8 cellular contexts compared by ENCODE assay signal in genomic region chr21:42337830-42338729, GRCh38. TPM values are rescaled to one million over a fixed set of nuclear protein-coding genes. Genes with fewer than 3 reads are reported as not detected.
DNase-seq lines count a peak whose midpoint lies in the region; ATAC-seq, FAIRE-seq and TF ChIP-seq lines count a peak whose summit lies in the region.

No MANE protein-coding gene starts in this region.

- peak; percentile 88 for FAIRE-seq in K562 (lab: Jason Lieb, UNC)

- H3K9me3 ChIP-seq in K562 (replicated peaks; ENCODE audit: control insufficient read depth, insufficient read depth, low read depth, low read length), result no peaks in the 10 kb centered on the region

- TF ChIP-seq POLR2A in K562 (conservative IDR thresholded peaks at IDR 0.05), result no peak

- no peak overlapping the region for H3K4me3 ChIP-seq in K562

- H2AFZ ChIP-seq in K562 (ENCODE audit: low read depth, low read length), result no peak overlapping the region

- TF ChIP-seq RAD21 in K562 (CRISPR knock-in tag; conservative IDR thresholded peaks at IDR 0.05 in 1 of 2, IDR thresholded peaks at IDR 0.05 in 1 of 2), result peak; percentile 61 to 77

- H3K79me2 ChIP-seq in K562 (ENCODE audit: control insufficient read depth, insufficient read depth, low read length), result no peaks in the 10 kb centered on the region

- peaks cover 3 to 37% of the 10 kb centered on the region in 2 experiments; a peak in 4 of 5 replicates for H3K27me3 ChIP-seq in K562 (ENCODE audit: control insufficient read depth in 2 of 2, insufficient read depth in 2 of 2, low read length in 2 of 2)

- no peaks in the 10 kb centered on the region for H3K36me3 ChIP-seq in K562 (ENCODE audit: control insufficient read depth, insufficient read depth, low read length)

- no peak overlapping the region for H3K4me2 ChIP-seq in K562 (ENCODE audit: insufficient read depth, low read length)

- peaks cover 0 to 7% of the 10 kb centered on the region in 2 experiments; a peak in 1 of 5 replicates for H3K4me1 ChIP-seq in K562 (replicated peaks in 1 of 2; ENCODE audit: control insufficient read depth in 2 of 2, insufficient read depth in 2 of 2, low read length in 2 of 2)

- BruUV-seq in K562 (replicated peaks; lab: Mats Ljungman, UMichigan), result no TSS peak

- no peak overlapping the region for H3K27ac ChIP-seq in K562 (ENCODE audit: extremely low read depth, low read depth, low read length)

- POLR2A ChIA-PET in K562 (lab: Yijun Ruan, JAX), result interaction anchor here (0.6 kb wide), 1 partner anchor 717 kb away, joined by 3 read pairs; no protein-coding TSS in a partner anchor

- H3K9ac ChIP-seq in K562 (ENCODE audit: insufficient read depth in 1 of 2, low read depth in 2 of 2, low read length in 2 of 2), result no peak overlapping the region

- peak; percentile 42; the same call in 1 of the 2 replicates for TF ChIP-seq EP300 in K562 (IDR thresholded peaks at IDR 0.05; ENCODE audit: low read length)

- intact Hi-C loops in K562 (cut with micrococcal nuclease), result loop anchor here (10.0 kb wide), 1 partner anchor 117 kb away; no protein-coding TSS in a partner anchor

- H4K20me1 ChIP-seq in K562 (replicated peaks; ENCODE audit: control insufficient read depth, insufficient read depth, low read length), result no peaks in the 10 kb centered on the region

- in situ Hi-C loops in K562 (cut with MboI), result no loop called here

- WGBS in K562 (ENCODE audit: insufficient coverage, low coverage, missing lambda C conversion rate), result 15% methylated on average over 23 of the region's 23 CpGs

- DNase-seq in NCI-H2029 treated with DMSO at 0.1 percent for 48 hours (lab: John Stamatoyannopoulos, UW) (peak; percentile 77), UCSD-AML1 (lab: John Stamatoyannopoulos, UW; ENCODE audit: unreplicated experiment) (peak; percentile 75), K562 (ENCODE audit: extremely low read depth in 1 of 4, low spot score in 3 of 4) (peak; percentile 65 to 77 (median 74)), iPS-NIHi7 (ENCODE audit: extremely low spot score) (peak; percentile 76)
- peak; percentile 70 to 74 for DNase-seq in stimulated activated CD4-positive, alpha-beta T cell treated with anti-CD3 and anti-CD28 coated beads, Interleukin-15, amount 100 ng/mL, for 1 hour (ENCODE audit: low read depth in 1 of 2, low spot score in 1 of 2)

- no peaks in the 10 kb centered on the region for H3K9me1 ChIP-seq in K562 (ENCODE audit: control insufficient read depth, insufficient read depth, low read length)

- ATAC-seq in K562 (peak; percentile 98), HG02623 (IDR thresholded peaks at IDR 0.05; ENCODE audit: unreplicated experiment) (no peak), GM18867 (IDR thresholded peaks at IDR 0.05; ENCODE audit: unreplicated experiment) (no peak)

- peak; percentile 77 for TF ChIP-seq CTCF in GM12872 (IDR thresholded peaks at IDR 0.05; ENCODE audit: insufficient read depth, low read depth, low read length)
- peak; percentile 87 to 88 (median 88) for TF ChIP-seq CTCF in K562 (IDR thresholded peaks at IDR 0.05 in 2 of 3, conservative IDR thresholded peaks at IDR 0.05 in 1 of 3; ENCODE audit: insufficient read depth in 2 of 3, low read depth in 1 of 3, low read length in 3 of 3)

- CTCF ChIA-PET in K562 (lab: Yijun Ruan, JAX; ENCODE audit: low intra/inter-chr PET ratio), result interaction anchor here (0.5 to 1.6 kb wide), 2 partner anchors 29 to 111 kb away, joined by 4 to 6 read pairs; no protein-coding TSS in a partner anchor

RNA-seq across cellular contexts. Expression of gene TFF2, which starts 12.7 kb away (rescaled TPM):
- not detected in 2 replicates for total RNA-seq in K562 (2011; cell fraction: chromatin; rRNA removed; ENCODE audit: low replicate concordance)
- not detected in 2 replicates for total RNA-seq in K562 (2011; cell fraction: nucleolus; rRNA removed)
- total RNA-seq in K562 (2011; cell fraction: nucleoplasm; rRNA removed), result not detected in 2 replicates
- not detected in 2 replicates for total RNA-seq in K562 (2014; rRNA removed)
- not detected in 2 replicates for total RNA-seq in K562 (2014; rRNA removed; fragmentation: Illumina TruSeq; extraction: Trizol)
- not detected in 2 replicates for total RNA-seq in K562 (2015; rRNA removed; fragmentation: Illumina TruSeq; extraction: Trizol)
- not detected in 2 replicates for total RNA-seq in K562 (2021)
- not detected in 2 replicates for polyA plus RNA-seq in K562 (2011; rRNA removed)
- not detected in 2 replicates for polyA plus RNA-seq in K562 (2011; cell fraction: cytosol; rRNA removed)
- polyA plus RNA-seq in K562 (2011; cell fraction: nucleus; rRNA removed), result not detected in 2 replicates
- polyA plus RNA-seq in K562 (2012), result not detected in 2 replicates
- polyA plus RNA-seq in K562 (2014; fragmentation: Illumina TruSeq; extraction: Trizol), result not detected in 2 replicates
- polyA plus RNA-seq in K562 (2014; fragmentation: Nextera tagmentation; extraction: Ambion mirVana), result not detected
- polyA plus RNA-seq in K562 (2014; rRNA removed), result not detected in 2 replicates
- polyA minus RNA-seq in K562 (2011; rRNA and poly(A)+ RNA removed), result not detected in 2 replicates
- not detected in 2 replicates for polyA minus RNA-seq in K562 (2011; cell fraction: cytosol; rRNA and poly(A)+ RNA removed)
- polyA minus RNA-seq in K562 (2011; cell fraction: nucleus; rRNA and poly(A)+ RNA removed), result not detected in 2 replicates

RNA-seq across cellular contexts. Expression of gene TFF3, which starts 22.9 kb away (rescaled TPM):
- not detected in 2 replicates for total RNA-seq in K562 (2011; cell fraction: chromatin; rRNA removed; ENCODE audit: low replicate concordance)
- total RNA-seq in K562 (2011; cell fraction: nucleolus; rRNA removed), result not detected in 2 replicates
- total RNA-seq in K562 (2011; cell fraction: nucleoplasm; rRNA removed), result not detected in 2 replicates
- total RNA-seq in K562 (2014; rRNA removed) (not detected in 2 replicates), K562 (2014; rRNA removed; fragmentation: Illumina TruSeq; extraction: Trizol) (not detected in 2 replicates), K562 (2015; rRNA removed; fragmentation: Illumina TruSeq; extraction: Trizol) (not detected in 2 replicates), K562 (2021) (0.72 and 0.78 TPM in 2 replicates)
- polyA plus RNA-seq in K562 (2011; rRNA removed) (0.07 TPM in 1 of 2 replicates, not detected in the other), K562 (2014; fragmentation: Illumina TruSeq; extraction: Trizol) (not detected in 2 replicates), K562 (2014; fragmentation: Nextera tagmentation; extraction: Ambion mirVana) (not detected), K562 (2014; rRNA removed) (not detected in 2 replicates)
- not detected in 2 replicates for polyA plus RNA-seq in K562 (2011; cell fraction: cytosol; rRNA removed)
- polyA plus RNA-seq in K562 (2011; cell fraction: nucleus; rRNA removed), result not detected in 2 replicates
- polyA plus RNA-seq in K562 (2012), result 0.22 TPM in 1 of 2 replicates, not detected in the other
- not detected in 2 replicates for polyA minus RNA-seq in K562 (2011; rRNA and poly(A)+ RNA removed)
- polyA minus RNA-seq in K562 (2011; cell fraction: cytosol; rRNA and poly(A)+ RNA removed), result not detected in 2 replicates
- not detected in 2 replicates for polyA minus RNA-seq in K562 (2011; cell fraction: nucleus; rRNA and poly(A)+ RNA removed)

RNA-seq across cellular contexts. Expression of gene TFF1, which starts 28.3 kb away (rescaled TPM):
- total RNA-seq in K562 (2011; cell fraction: chromatin; rRNA removed; ENCODE audit: low replicate concordance), result not detected in 2 replicates
- not detected in 2 replicates for total RNA-seq in K562 (2011; cell fraction: nucleolus; rRNA removed)
- not detected in 2 replicates for total RNA-seq in K562 (2011; cell fraction: nucleoplasm; rRNA removed)
- total RNA-seq in K562 (2014; rRNA removed) (not detected in 2 replicates), K562 (2014; rRNA removed; fragmentation: Illumina TruSeq; extraction: Trizol) (not detected in 2 replicates), K562 (2015; rRNA removed; fragmentation: Illumina TruSeq; extraction: Trizol) (not detected in 2 replicates), K562 (2021) (0.31 and 0.98 TPM in 2 replicates)
- polyA plus RNA-seq in K562 (2011; rRNA removed) (not detected in 2 replicates), K562 (2014; fragmentation: Illumina TruSeq; extraction: Trizol) (not detected in 2 replicates), K562 (2014; fragmentation: Nextera tagmentation; extraction: Ambion mirVana) (not detected), K562 (2014; rRNA removed) (not detected in 2 replicates)
- polyA plus RNA-seq in K562 (2011; cell fraction: cytosol; rRNA removed), result 0.37 TPM in 1 of 2 replicates, not detected in the other
- not detected in 2 replicates for polyA plus RNA-seq in K562 (2011; cell fraction: nucleus; rRNA removed)
- polyA plus RNA-seq in K562 (2012), result 0.43 TPM in 1 of 2 replicates, not detected in the other
- polyA minus RNA-seq in K562 (2011; rRNA and poly(A)+ RNA removed), result not detected in 2 replicates
- not detected in 2 replicates for polyA minus RNA-seq in K562 (2011; cell fraction: cytosol; rRNA and poly(A)+ RNA removed)
- polyA minus RNA-seq in K562 (2011; cell fraction: nucleus; rRNA and poly(A)+ RNA removed), result not detected in 2 replicates

RNA-seq across cellular contexts. Expression of gene TMPRSS3, which starts 57.8 kb away (rescaled TPM):
- 0.21 TPM in 1 of 2 replicates, not detected in the other for total RNA-seq in K562 (2011; cell fraction: chromatin; rRNA removed; ENCODE audit: low replicate concordance)
- total RNA-seq in K562 (2011; cell fraction: nucleolus; rRNA removed), result not detected in 2 replicates
- total RNA-seq in K562 (2011; cell fraction: nucleoplasm; rRNA removed), result not detected in 2 replicates
- total RNA-seq in K562 (2014; rRNA removed), result not detected in 2 replicates
- not detected in 2 replicates for total RNA-seq in K562 (2014; rRNA removed; fragmentation: Illumina TruSeq; extraction: Trizol)
- not detected in 2 replicates for total RNA-seq in K562 (2015; rRNA removed; fragmentation: Illumina TruSeq; extraction: Trizol)
- total RNA-seq in K562 (2021), result not detected in 2 replicates
- 0.04 and 0.07 TPM in 2 replicates for polyA plus RNA-seq in K562 (2011; rRNA removed)
- 0.13 and 0.25 TPM in 2 replicates for polyA plus RNA-seq in K562 (2011; cell fraction: cytosol; rRNA removed)
- 0.18 TPM in 2 replicates for polyA plus RNA-seq in K562 (2011; cell fraction: nucleus; rRNA removed)
- polyA plus RNA-seq in K562 (2012), result 0.03 and 0.04 TPM in 2 replicates
- polyA plus RNA-seq in K562 (2014; fragmentation: Illumina TruSeq; extraction: Trizol), result not detected in 2 replicates
- polyA plus RNA-seq in K562 (2014; fragmentation: Nextera tagmentation; extraction: Ambion mirVana), result not detected
- not detected in 2 replicates for polyA plus RNA-seq in K562 (2014; rRNA removed)
- not detected in 2 replicates for polyA minus RNA-seq in K562 (2011; rRNA and poly(A)+ RNA removed)
- 2.2 TPM in 1 of 2 replicates, not detected in the other for polyA minus RNA-seq in K562 (2011; cell fraction: cytosol; rRNA and poly(A)+ RNA removed)
- polyA minus RNA-seq in K562 (2011; cell fraction: nucleus; rRNA and poly(A)+ RNA removed), result 1.1 TPM in 1 of 2 replicates, not detected in the other
